8 cellular contexts compared by ENCODE assay signal in genomic region chr7:116583653-116584052, GRCh38. TPM values are rescaled to one million over a fixed set of nuclear protein-coding genes. Genes with fewer than 3 reads are reported as not detected.
A peak's percentile ranks its signal among the peaks of the same experiment; 100 is the strongest.
DNase-seq lines count a peak whose midpoint lies in the region; ATAC-seq lines count a peak whose summit lies in the region.

No MANE protein-coding gene starts in this region.

- peak; percentile 66 for DNase-seq in activated CD4-positive, alpha-beta T cell treated with anti-CD3 and anti-CD28 coated beads, Interleukin-2, amount 10 ng/mL, durations not matched to agents 24 days and 14 days
- DNase-seq in activated CD4-positive, alpha-beta T cell treated with anti-CD3 and anti-CD28 coated beads for 1 hour, result no peak
- DNase-seq in OCI-M1 (lab: John Stamatoyannopoulos, UW) (peak; percentile 36), posterior cingulate gyrus (no peak), NCI-H2227 treated with DMSO at 0.1 percent for 48 hours (lab: John Stamatoyannopoulos, UW) (no peak), putamen (ENCODE audit: low spot score) (no peak)
- peak; percentile 33 for DNase-seq in stimulated activated naive CD8-positive, alpha-beta T cell treated with anti-CD3 and anti-CD28 coated beads, Interleukin-15, Interleukin-2, amounts not matched to agents 100 U/mL and 50 U/mL, for 24 hours

- H3K27ac Mint-ChIP-seq in activated CD4-positive, alpha-beta T cell treated with anti-CD3 and anti-CD28 coated beads, Interleukin-2, amount 10 ng/mL, durations not matched to agents 24 days and 14 days, result no peak overlapping the region

- intact Hi-C loops in activated CD4-positive, alpha-beta T cell treated with anti-CD3 and anti-CD28 coated beads, Interleukin-2, amount 10 ng/mL, durations not matched to agents 24 days and 14 days (cut with micrococcal nuclease), result no loop called here
- intact Hi-C loops in posterior cingulate gyrus (cut with DNase I), result no loop called here

- H3K4me1 Mint-ChIP-seq in activated CD4-positive, alpha-beta T cell treated with anti-CD3 and anti-CD28 coated beads, Interleukin-2, amount 10 ng/mL, durations not matched to agents 24 days and 14 days, result peaks cover 25% of the 10 kb centered on the region

- ATAC-seq in HG02759 (IDR thresholded peaks at IDR 0.05; ENCODE audit: unreplicated experiment), result peak; percentile 88
- peak; percentile 48 for ATAC-seq in stimulated activated naive CD8-positive, alpha-beta T cell treated with anti-CD3 and anti-CD28 coated beads, Interleukin-15, Interleukin-2, amounts not matched to agents 100 U/mL and 50 U/mL, for 24 hours

- H3K36me3 Mint-ChIP-seq in activated CD4-positive, alpha-beta T cell treated with anti-CD3 and anti-CD28 coated beads, Interleukin-2, amount 10 ng/mL, durations not matched to agents 24 days and 14 days (ENCODE audit: low read depth), result no peaks in the 10 kb centered on the region

- no peak overlapping the region for H3K4me3 Mint-ChIP-seq in activated CD4-positive, alpha-beta T cell treated with anti-CD3 and anti-CD28 coated beads, Interleukin-2, amount 10 ng/mL, durations not matched to agents 24 days and 14 days

- no peaks in the 10 kb centered on the region for H3K9me3 Mint-ChIP-seq in activated CD4-positive, alpha-beta T cell treated with anti-CD3 and anti-CD28 coated beads, Interleukin-2, amount 10 ng/mL, durations not matched to agents 24 days and 14 days

- no peaks in the 10 kb centered on the region for H3K27me3 Mint-ChIP-seq in activated CD4-positive, alpha-beta T cell treated with anti-CD3 and anti-CD28 coated beads, Interleukin-2, amount 10 ng/mL, durations not matched to agents 24 days and 14 days

RNA-seq across cellular contexts. Expression of gene CAV1, which starts 58.8 kb away (rescaled TPM):
- total RNA-seq in activated CD4-positive, alpha-beta T cell treated with anti-CD3 and anti-CD28 coated beads, Interleukin-2, amount 10 ng/mL, durations not matched to agents 24 days and 14 days, result 0.12 and 0.17 TPM in 2 replicates

Comparison
In these comparisons a context has a peak if more than half of its experiments do, and no peak if none do; other contexts are left out.
1. DNase-seq: peak in activated CD4-positive, alpha-beta T cell treated with anti-CD3 and anti-CD28 coated beads, Interleukin-2, amount 10 ng/mL, durations not matched to agents 24 days and 14 days (single experiment), OCI-M1 (single experiment) and stimulated activated naive CD8-positive, alpha-beta T cell treated with anti-CD3 and anti-CD28 coated beads, Interleukin-15, Interleukin-2, amounts not matched to agents 100 U/mL and 50 U/mL, for 24 hours (single experiment); none in activated CD4-positive, alpha-beta T cell treated with anti-CD3 and anti-CD28 coated beads for 1 hour (single experiment), posterior cingulate gyrus (0 of 10), NCI-H2227 treated with DMSO at 0.1 percent for 48 hours (single experiment) and putamen (single experiment).